Comparison of ENCODE assay signal across 8 cellular contexts in genomic region chr17:17970699-17971430, GRCh38. TPM values are rescaled to one million over a fixed set of nuclear protein-coding genes. Genes with fewer than 3 reads are reported as not detected.
DNase-seq lines count a peak whose midpoint lies in the region; ATAC-seq and TF ChIP-seq lines count a peak whose summit lies in the region.

No MANE protein-coding gene starts in this region.

- TF ChIP-seq CTCF in heart right ventricle (IDR thresholded peaks at IDR 0.05) (peak in 1 of 9 donors; percentile 9), brain (conservative IDR thresholded peaks at IDR 0.05) (no peak), mesothelial cell of epicardium (IDR thresholded peaks at IDR 0.05; ENCODE audit: unreplicated experiment) (no peak)

- H3K4me1 Mint-ChIP-seq in brain (peaks cover 61% of the 10 kb centered on the region), mesothelial cell of epicardium (peaks cover 50% of the 10 kb centered on the region)

- H3K27ac Mint-ChIP-seq in brain: peak overlapping the region; percentile 27 to 88 (median 85)
- peak overlapping the region; percentile 72 for H3K27ac Mint-ChIP-seq in mesothelial cell of epicardium

- H3K27me3 ChIP-seq in heart right ventricle: no peaks in the 10 kb centered on the region

- H3K36me3 ChIP-seq in heart right ventricle (no peaks in the 10 kb centered on the region), urinary bladder (ENCODE audit: insufficient read depth) (no peaks in the 10 kb centered on the region)

- H3K27me3 Mint-ChIP-seq in brain (peaks cover 12% of the 10 kb centered on the region), mesothelial cell of epicardium (ENCODE audit: low read depth) (no peaks in the 10 kb centered on the region)

- WGBS in heart right ventricle, 2 donors: 17 to 35% methylated on average over 1 of the region's 1 CpG
- 35% methylated on average over 1 of the region's 1 CpG for WGBS in urinary bladder

- H3K36me3 Mint-ChIP-seq in brain: no peaks in the 10 kb centered on the region
- H3K36me3 Mint-ChIP-seq in mesothelial cell of epicardium: no peaks in the 10 kb centered on the region

- H3K4me3 Mint-ChIP-seq in brain: peak overlapping the region; percentile 86 to 95 (median 89)
- peak overlapping the region; percentile 93 for H3K4me3 Mint-ChIP-seq in mesothelial cell of epicardium

- no peak for DNase-seq in heart right ventricle
- DNase-seq in cardiac septum (ENCODE audit: low spot score): no peak
- DNase-seq in mesothelial cell of epicardium (ENCODE audit: low spot score in 2 of 2, unreplicated experiment in 2 of 2): no peak

- H3K4me1 ChIP-seq in heart right ventricle (peaks cover 4 to 68% (median 36%) of the 10 kb centered on the region in 9 donors), urinary bladder (ENCODE audit: insufficient read depth) (no peaks in the 10 kb centered on the region)

- no peak for ATAC-seq in heart right ventricle
- no peak for ATAC-seq in HG02759 (IDR thresholded peaks at IDR 0.05; ENCODE audit: unreplicated experiment)
- ATAC-seq in HG02884 (IDR thresholded peaks at IDR 0.05; ENCODE audit: unreplicated experiment): no peak
- no peak for ATAC-seq in GM18498 (IDR thresholded peaks at IDR 0.05; ENCODE audit: unreplicated experiment)

- H3K4me3 ChIP-seq in heart right ventricle: peak overlapping the region; percentile 73 to 97 (median 94)
- peak overlapping the region; percentile 89 for H3K4me3 ChIP-seq in urinary bladder (ENCODE audit: low read depth, low read length)

- intact Hi-C loops in heart right ventricle (cut with DNase I): loop anchor here in 8 of 10 donors (1.0 to 10.0 kb wide), 10 partner anchors 39 to 94 kb away; partner anchors contain the start of genes ATPAF2 (in 3 of the 8) and GID4 (in 3 of the 8)
- intact Hi-C loops in cardiac septum (cut with DNase I): loop anchor here (5.0 kb wide), 2 partner anchors 49 to 66 kb away; partner anchors contain the start of genes ATPAF2 and GID4

- H3K9me3 ChIP-seq in heart right ventricle: no peaks in the 10 kb centered on the region

- H3K27ac ChIP-seq in heart right ventricle: peak overlapping the region in 9 of 10 donors; percentile 90 to 96 (median 94)
- H3K27ac ChIP-seq in urinary bladder (ENCODE audit: low read depth): no peak overlapping the region

- H3K9me3 Mint-ChIP-seq in brain (peaks cover 0 to 2% (median 0%) of the 10 kb centered on the region in 5 experiments), mesothelial cell of epicardium (no peaks in the 10 kb centered on the region)

RNA-seq across cellular contexts. Expression of gene TOM1L2, which starts 1.3 kb away (rescaled TPM):
- total RNA-seq in heart right ventricle: 100 to 1,000 TPM; 174 to 331 (median 290) TPM
- polyA plus RNA-seq in heart right ventricle: 100 to 1,000 TPM in 1 of 2 donors, 10 to 100 TPM in 1; 46.4 to 114 TPM
- 261 TPM for total RNA-seq in cardiac septum
- 59.9 TPM for polyA plus RNA-seq in brain (ENCODE audit: insufficient read depth, low read depth, low replicate concordance)
- 122 to 126 TPM (median 123 TPM) in 3 replicates for total RNA-seq in mesothelial cell of epicardium
- total RNA-seq in urinary bladder: 33.0 TPM
- 58.7 TPM for polyA plus RNA-seq in urinary bladder

RNA-seq across cellular contexts. Expression of gene DRC3, which starts 1.8 kb away (rescaled TPM):
- 1 to 10 TPM; 1.1 to 2.6 (median 2.0) TPM for total RNA-seq in heart right ventricle
- 1 to 10 TPM in 1 of 2 donors, under 1 TPM in 1; 0.55 to 3.0 TPM for polyA plus RNA-seq in heart right ventricle
- total RNA-seq in cardiac septum: 1.9 TPM
- polyA plus RNA-seq in brain (ENCODE audit: insufficient read depth, low read depth, low replicate concordance): 7.1 TPM
- total RNA-seq in mesothelial cell of epicardium: 2.9 to 3.2 TPM (median 3.2 TPM) in 3 replicates
- 3.6 TPM for total RNA-seq in urinary bladder
- polyA plus RNA-seq in urinary bladder: 1.6 TPM
